ENCODE assay signal across 8 cellular contexts in genomic region chr1:109113787-109114568, GRCh38. TPM values are rescaled to one million over a fixed set of nuclear protein-coding genes. Genes with fewer than 3 reads are reported as not detected.
DNase-seq lines count a peak whose midpoint lies in the region; ATAC-seq and TF ChIP-seq lines count a peak whose summit lies in the region.

A gene with protein sequence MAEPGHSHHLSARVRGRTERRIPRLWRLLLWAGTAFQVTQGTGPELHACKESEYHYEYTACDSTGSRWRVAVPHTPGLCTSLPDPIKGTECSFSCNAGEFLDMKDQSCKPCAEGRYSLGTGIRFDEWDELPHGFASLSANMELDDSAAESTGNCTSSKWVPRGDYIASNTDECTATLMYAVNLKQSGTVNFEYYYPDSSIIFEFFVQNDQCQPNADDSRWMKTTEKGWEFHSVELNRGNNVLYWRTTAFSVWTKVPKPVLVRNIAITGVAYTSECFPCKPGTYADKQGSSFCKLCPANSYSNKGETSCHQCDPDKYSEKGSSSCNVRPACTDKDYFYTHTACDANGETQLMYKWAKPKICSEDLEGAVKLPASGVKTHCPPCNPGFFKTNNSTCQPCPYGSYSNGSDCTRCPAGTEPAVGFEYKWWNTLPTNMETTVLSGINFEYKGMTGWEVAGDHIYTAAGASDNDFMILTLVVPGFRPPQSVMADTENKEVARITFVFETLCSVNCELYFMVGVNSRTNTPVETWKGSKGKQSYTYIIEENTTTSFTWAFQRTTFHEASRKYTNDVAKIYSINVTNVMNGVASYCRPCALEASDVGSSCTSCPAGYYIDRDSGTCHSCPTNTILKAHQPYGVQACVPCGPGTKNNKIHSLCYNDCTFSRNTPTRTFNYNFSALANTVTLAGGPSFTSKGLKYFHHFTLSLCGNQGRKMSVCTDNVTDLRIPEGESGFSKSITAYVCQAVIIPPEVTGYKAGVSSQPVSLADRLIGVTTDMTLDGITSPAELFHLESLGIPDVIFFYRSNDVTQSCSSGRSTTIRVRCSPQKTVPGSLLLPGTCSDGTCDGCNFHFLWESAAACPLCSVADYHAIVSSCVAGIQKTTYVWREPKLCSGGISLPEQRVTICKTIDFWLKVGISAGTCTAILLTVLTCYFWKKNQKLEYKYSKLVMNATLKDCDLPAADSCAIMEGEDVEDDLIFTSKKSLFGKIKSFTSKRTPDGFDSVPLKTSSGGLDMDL (plus strand): TSS chr1:109114115. CDS start chr1:109114184, 69 bp downstream.

- no peak within 1 kb of the TSS for H3K9ac ChIP-seq in trophoblast cell (ENCODE audit: low read length)

- H2BK120ac ChIP-seq in trophoblast cell (ENCODE audit: insufficient read depth, low read length, poor library complexity), result no peak within 1 kb of the TSS

- peak within 1 kb of the TSS; percentile 30 for H2AFZ ChIP-seq in trophoblast cell (ENCODE audit: insufficient read depth, low read length, poor library complexity)

- intact Hi-C loops in Right ventricle myocardium inferior (cut with DNase I) (loop anchor here (5.0 kb wide), 2 partner anchors 72 to 152 kb away; partner anchors contain the start of genes CLCC1 and WDR47), tibial artery (cut with DNase I; ENCODE audit: low total_unique reads) (no loop called here)

- POLR2A ChIA-PET in HEK293T (lab: Yijun Ruan, JAX), result interaction anchor here (1.6 to 3.6 kb wide), 2 partner anchors 14 to 24 kb away, joined by 6 to 14 read pairs; partner anchors contain the start of gene TMEM167B

- H3K27ac ChIP-seq in Peyer's patch (peak within 1 kb of the TSS in 1 of 4 donors; percentile 4), trophoblast cell (ENCODE audit: low read depth, low read length) (no peak within 1 kb of the TSS), tibial artery (no peak within 1 kb of the TSS)

- DNase-seq in GM10266 (ENCODE audit: extremely low spot score) (peak; percentile 72), Peyer's patch (peak; percentile 75 to 92 (median 82)), Right ventricle myocardium inferior (ENCODE audit: missing footprints) (peak; percentile 78), trophoblast cell (peak; percentile 27 to 42), tibial artery (no peak), HEK293T (ENCODE audit: extremely low spot score) (no peak)
- peak; percentile 31 to 74 (median 42) for DNase-seq in activated naive CD4-positive, alpha-beta T cell (lab: John Stamatoyannopoulos, UW)

- TF ChIP-seq POLR2A in Peyer's patch (IDR thresholded peaks at IDR 0.05), result peak; percentile 15 to 20

- CTCF ChIA-PET in HEK293T (lab: Yijun Ruan, JAX), result interaction anchor here (1.8 kb wide), 1 partner anchor 14 kb away, joined by 7 read pairs; no protein-coding TSS in a partner anchor

- no peak within 1 kb of the TSS for H2BK12ac ChIP-seq in trophoblast cell (ENCODE audit: low read length)

- WGBS in trophoblast cell (ENCODE audit: extremely low coverage, insufficient coverage, insufficient read length), result no CpG with 5 or more reads among the region's 56 CpGs

- H3K27me3 ChIP-seq in Peyer's patch, result no peaks in the 10 kb centered on the region
- peaks cover 18% of the 10 kb centered on the region for H3K27me3 ChIP-seq in trophoblast cell (ENCODE audit: insufficient read depth, low read length)
- H3K27me3 ChIP-seq in tibial artery, result peaks cover 0 to 45% of the 10 kb centered on the region in 2 donors

- TF ChIP-seq CTCF in GM10266 (IDR thresholded peaks at IDR 0.05; ENCODE audit: control insufficient read depth, insufficient read depth, low read depth, missing control alignments) (no peak), Peyer's patch (IDR thresholded peaks at IDR 0.05) (no peak), tibial artery (IDR thresholded peaks at IDR 0.05) (no peak)

- H3K4me1 ChIP-seq in Peyer's patch (peaks cover 4 to 23% (median 11%) of the 10 kb centered on the region in 4 donors), trophoblast cell (ENCODE audit: control insufficient read depth in 1 of 2, insufficient read depth in 2 of 2, low read length in 2 of 2) (peaks cover 4 to 7% of the 10 kb centered on the region in 2 experiments), tibial artery (peaks cover 0 to 24% (median 18%) of the 10 kb centered on the region in 4 donors)

- H3K14ac ChIP-seq in trophoblast cell (ENCODE audit: low read length), result no peak within 1 kb of the TSS

- H3K79me1 ChIP-seq in trophoblast cell (ENCODE audit: low read length), result no peaks in the 10 kb centered on the region

- no peak within 1 kb of the TSS for H3K23ac ChIP-seq in trophoblast cell (ENCODE audit: low read length)

- H3K4ac ChIP-seq in trophoblast cell (ENCODE audit: low read depth, low read length), result no peak within 1 kb of the TSS

- no peak within 1 kb of the TSS for H2BK5ac ChIP-seq in trophoblast cell (ENCODE audit: low read depth, low read length, poor library complexity)

- H3K4me2 ChIP-seq in trophoblast cell (ENCODE audit: low read length), result peak within 1 kb of the TSS; percentile 54

- ATAC-seq in HG03135 (IDR thresholded peaks at IDR 0.05; ENCODE audit: unreplicated experiment) (peak; percentile 48), Right ventricle myocardium inferior (no peak)

- no peak within 1 kb of the TSS for H4K12ac ChIP-seq in trophoblast cell (ENCODE audit: low read depth, low read length)

- H3K9me3 ChIP-seq in Peyer's patch (no peaks in the 10 kb centered on the region), trophoblast cell (ENCODE audit: insufficient read depth, low read depth, low read length) (peaks cover 2% of the 10 kb centered on the region), tibial artery (no peaks in the 10 kb centered on the region)

- H3K36me3 ChIP-seq in Peyer's patch (no peaks in the 10 kb centered on the region), trophoblast cell (ENCODE audit: control insufficient read depth in 1 of 2, insufficient read depth in 2 of 2, low read length in 2 of 2) (no peaks in the 10 kb centered on the region), tibial artery (no peaks in the 10 kb centered on the region)

- no peaks in the 10 kb centered on the region for H3K79me2 ChIP-seq in trophoblast cell (ENCODE audit: control insufficient read depth, insufficient read depth, low read length, poor library complexity)

- H3K4me3 ChIP-seq in Peyer's patch (peak within 1 kb of the TSS; percentile 24 to 58 (median 50)), trophoblast cell (ENCODE audit: low read depth, low read length) (peak within 1 kb of the TSS; percentile 57), tibial artery (peak within 1 kb of the TSS; percentile 24 to 48)

- H4K91ac ChIP-seq in trophoblast cell (ENCODE audit: low read depth, low read length), result no peak within 1 kb of the TSS

- no peak within 1 kb of the TSS for H4K8ac ChIP-seq in trophoblast cell (ENCODE audit: low read depth, low read length)

- no peak within 1 kb of the TSS for H3K18ac ChIP-seq in trophoblast cell (ENCODE audit: low read length)

- H2AK5ac ChIP-seq in trophoblast cell (ENCODE audit: low read length), result no peak within 1 kb of the TSS

TF ChIP-seq in HEK293T, 16 proteins besides CTCF, POLR2A, EP300 and RAD21:
- TF ChIP-seq CTBP1 (IDR thresholded peaks at IDR 0.05; ENCODE audit: borderline replicate concordance), result no peak
- TF ChIP-seq SP1 (IDR thresholded peaks at IDR 0.05), result no peak
- no peak for TF ChIP-seq ARNT (IDR thresholded peaks at IDR 0.05)
- TF ChIP-seq NFRKB (IDR thresholded peaks at IDR 0.05), result no peak
- TF ChIP-seq FOXK2 (IDR thresholded peaks at IDR 0.05), result no peak
- no peak for TF ChIP-seq L3MBTL2 (conservative IDR thresholded peaks at IDR 0.05)
- TF ChIP-seq FOXA1 (IDR thresholded peaks at IDR 0.05), result no peak
- no peak for TF ChIP-seq LEF1 (IDR thresholded peaks at IDR 0.05; ENCODE audit: borderline replicate concordance)
- no peak for TF ChIP-seq BHLHE40 (IDR thresholded peaks at IDR 0.05; ENCODE audit: borderline replicate concordance)
- TF ChIP-seq ZNF384 (IDR thresholded peaks at IDR 0.05), result no peak
- no peak for TF ChIP-seq PKNOX1 (IDR thresholded peaks at IDR 0.05)
- no peak for TF ChIP-seq TARDBP (IDR thresholded peaks at IDR 0.05)
- TF ChIP-seq FOXM1 (IDR thresholded peaks at IDR 0.05; ENCODE audit: borderline replicate concordance), result no peak
- no peak for TF ChIP-seq SUZ12 (IDR thresholded peaks at IDR 0.05)
- TF ChIP-seq ELF4 (IDR thresholded peaks at IDR 0.05), result no peak
- no peak for TF ChIP-seq HDGF (IDR thresholded peaks at IDR 0.05; ENCODE audit: borderline replicate concordance)

RNA-seq across cellular contexts. Expression of the gene that starts here (rescaled TPM):
- total RNA-seq in Peyer's patch, result 100 to 1,000 TPM in 2 of 4 donors, 10 to 100 TPM in 2; 57.8 to 138 (median 98.0) TPM
- total RNA-seq in Right ventricle myocardium inferior, result 0.22 TPM
- 0.34 and 0.44 TPM in 2 replicates for polyA plus RNA-seq in trophoblast cell (2013)

Comparison
In these comparisons a context has a peak if more than half of its experiments do, and no peak if none do; other contexts are left out.
1. RNA of the gene that starts here (total RNA-seq): 57.8 to 138 TPM in Peyer's patch; 0.22 TPM in Right ventricle myocardium inferior (single experiment); every median in the first group is over 10 times any median in the second.
2. Peak in DNase-seq in Right ventricle myocardium inferior; RNA of the gene not detected or under 1 TPM.
3. DNase-seq: peak in GM10266 (single experiment), Peyer's patch (3 of 3), activated naive CD4-positive, alpha-beta T cell (4 of 4) and trophoblast cell (2 of 2); none in tibial artery (0 of 2) and HEK293T (single experiment).
4. Peak in every context shown above with its lines, with median percentiles within 50 percentile points of each other: H3K4me3 ChIP-seq.